ENCODE assay signal across 8 cellular contexts in the genomic region with DNA sequence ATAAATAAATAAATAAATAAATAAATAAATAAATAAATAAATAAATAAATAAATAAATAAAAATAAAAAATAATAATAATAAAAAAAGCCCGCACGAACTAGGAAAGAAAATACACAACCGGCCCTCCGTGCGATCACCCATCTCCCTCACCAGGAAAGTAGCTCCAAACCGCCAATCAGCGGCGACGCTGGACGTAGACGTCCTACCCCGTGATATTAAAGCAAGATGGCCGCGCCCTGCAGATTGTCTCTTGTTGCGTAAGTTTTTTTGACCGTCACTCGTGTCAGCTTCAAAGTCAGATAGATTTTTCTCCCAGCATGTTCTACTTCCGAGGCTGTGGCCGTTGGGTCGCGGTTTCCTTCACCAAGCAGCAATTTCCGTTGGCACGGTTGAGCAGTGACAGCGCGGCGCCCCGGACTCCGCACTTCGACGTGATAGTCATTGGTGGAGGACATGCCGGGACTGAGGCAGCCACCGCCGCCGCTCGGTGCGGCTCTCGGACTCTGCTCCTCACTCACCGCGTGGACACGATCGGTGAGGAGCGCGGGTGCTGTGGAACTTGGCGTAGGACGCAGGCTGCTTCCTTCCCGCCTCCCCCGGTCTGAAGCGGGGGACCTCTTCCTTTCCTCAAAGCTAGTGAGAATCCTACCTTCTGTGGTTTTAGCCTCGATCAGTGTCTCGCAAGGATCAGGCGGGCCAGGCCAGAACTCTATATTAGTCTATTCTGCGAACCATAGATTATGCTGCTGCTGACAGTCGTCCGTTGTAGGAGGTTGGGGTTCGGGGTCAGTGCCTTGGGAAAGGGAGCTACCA. TPM values are rescaled to one million over a fixed set of nuclear protein-coding genes. Genes with fewer than 3 reads are reported as not detected.
DNase-seq lines count a peak whose midpoint lies in the region; ATAC-seq and TF ChIP-seq lines count a peak whose summit lies in the region.

A gene with protein sequence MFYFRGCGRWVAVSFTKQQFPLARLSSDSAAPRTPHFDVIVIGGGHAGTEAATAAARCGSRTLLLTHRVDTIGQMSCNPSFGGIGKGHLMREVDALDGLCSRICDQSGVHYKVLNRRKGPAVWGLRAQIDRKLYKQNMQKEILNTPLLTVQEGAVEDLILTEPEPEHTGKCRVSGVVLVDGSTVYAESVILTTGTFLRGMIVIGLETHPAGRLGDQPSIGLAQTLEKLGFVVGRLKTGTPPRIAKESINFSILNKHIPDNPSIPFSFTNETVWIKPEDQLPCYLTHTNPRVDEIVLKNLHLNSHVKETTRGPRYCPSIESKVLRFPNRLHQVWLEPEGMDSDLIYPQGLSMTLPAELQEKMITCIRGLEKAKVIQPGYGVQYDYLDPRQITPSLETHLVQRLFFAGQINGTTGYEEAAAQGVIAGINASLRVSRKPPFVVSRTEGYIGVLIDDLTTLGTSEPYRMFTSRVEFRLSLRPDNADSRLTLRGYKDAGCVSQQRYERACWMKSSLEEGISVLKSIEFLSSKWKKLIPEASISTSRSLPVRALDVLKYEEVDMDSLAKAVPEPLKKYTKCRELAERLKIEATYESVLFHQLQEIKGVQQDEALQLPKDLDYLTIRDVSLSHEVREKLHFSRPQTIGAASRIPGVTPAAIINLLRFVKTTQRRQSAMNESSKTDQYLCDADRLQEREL (plus strand): TSS at position 201 of the 814 bp plus-strand sequence. CDS start 118 bp downstream, at position 319.

- peak within 1 kb of the TSS; percentile 96 for H3K4me3 ChIP-seq in fibroblast of pulmonary artery (replicated peaks; ENCODE audit: low read depth, low read length)

- TF ChIP-seq CTCF in fibroblast of pulmonary artery (IDR thresholded peaks at IDR 0.05; ENCODE audit: low read length, missing control alignments) = no peak
- no peak for TF ChIP-seq CTCF in nephron progenitor cell (IDR thresholded peaks at IDR 0.05)

- H3K4me1 Mint-ChIP-seq in nephron progenitor cell = peaks cover 20% of the 10 kb centered on the region
- peaks cover 46% of the 10 kb centered on the region for H3K4me1 Mint-ChIP-seq in stimulated activated naive CD8-positive, alpha-beta T cell treated with anti-CD3 and anti-CD28 coated beads, Interleukin-15, amount 100 ng/mL, for 72 hours

- peak; percentile 93 for ATAC-seq in stimulated activated naive CD8-positive, alpha-beta T cell treated with anti-CD3 and anti-CD28 coated beads, Interleukin-15, amount 100 ng/mL, for 72 hours

- H3K27ac Mint-ChIP-seq in nephron progenitor cell = peak within 1 kb of the TSS; percentile 99
- H3K27ac Mint-ChIP-seq in stimulated activated naive CD8-positive, alpha-beta T cell treated with anti-CD3 and anti-CD28 coated beads, Interleukin-15, amount 100 ng/mL, for 72 hours = peak within 1 kb of the TSS; percentile 99

- H3K9me3 Mint-ChIP-seq in nephron progenitor cell = no peaks in the 10 kb centered on the region
- H3K9me3 Mint-ChIP-seq in stimulated activated naive CD8-positive, alpha-beta T cell treated with anti-CD3 and anti-CD28 coated beads, Interleukin-15, amount 100 ng/mL, for 72 hours = no peaks in the 10 kb centered on the region

- H3K36me3 Mint-ChIP-seq in nephron progenitor cell (ENCODE audit: low read depth) = peaks cover 24% of the 10 kb centered on the region

- peaks cover 3% of the 10 kb centered on the region for H3K27me3 Mint-ChIP-seq in nephron progenitor cell (ENCODE audit: low read depth, poor library complexity)
- no peaks in the 10 kb centered on the region for H3K27me3 Mint-ChIP-seq in stimulated activated naive CD8-positive, alpha-beta T cell treated with anti-CD3 and anti-CD28 coated beads, Interleukin-15, amount 100 ng/mL, for 72 hours

- DNase-seq in EL (peak; percentile 91), H4 (ENCODE audit: low spot score) (peak; percentile 77), LoVo (ENCODE audit: low spot score) (peak; percentile 87), SHP77 (lab: John Stamatoyannopoulos, UW) (peak; percentile 82 to 91), fibroblast of pulmonary artery (ENCODE audit: low read depth) (peak; percentile 94), nephron progenitor cell (peak; percentile 71)
- DNase-seq in activated effector memory CD4-positive, alpha-beta T cell treated with Interleukin-2 at 50 U/mL for 16 hours = peak; percentile 75
- peak; percentile 80 to 90 for DNase-seq in stimulated activated naive CD8-positive, alpha-beta T cell treated with anti-CD3 and anti-CD28 coated beads, Interleukin-15, amount 100 ng/mL, for 72 hours

- peak within 1 kb of the TSS; percentile 99 for H3K4me3 Mint-ChIP-seq in nephron progenitor cell
- H3K4me3 Mint-ChIP-seq in stimulated activated naive CD8-positive, alpha-beta T cell treated with anti-CD3 and anti-CD28 coated beads, Interleukin-15, amount 100 ng/mL, for 72 hours = peak within 1 kb of the TSS; percentile 84 to 91

RNA-seq across cellular contexts. Expression of the gene that starts here (rescaled TPM):
- total RNA-seq in H4 (2014; rRNA removed; shearing (Covaris generic)) = 17.0 and 17.4 TPM in 2 replicates

Comparison
In these comparisons a context has a peak if more than half of its experiments do, and no peak if none do; other contexts are left out.
1. Peak in every context shown above with its lines: DNase-seq, ATAC-seq and H3K4me3 ChIP-seq.